In the genomic region with DNA sequence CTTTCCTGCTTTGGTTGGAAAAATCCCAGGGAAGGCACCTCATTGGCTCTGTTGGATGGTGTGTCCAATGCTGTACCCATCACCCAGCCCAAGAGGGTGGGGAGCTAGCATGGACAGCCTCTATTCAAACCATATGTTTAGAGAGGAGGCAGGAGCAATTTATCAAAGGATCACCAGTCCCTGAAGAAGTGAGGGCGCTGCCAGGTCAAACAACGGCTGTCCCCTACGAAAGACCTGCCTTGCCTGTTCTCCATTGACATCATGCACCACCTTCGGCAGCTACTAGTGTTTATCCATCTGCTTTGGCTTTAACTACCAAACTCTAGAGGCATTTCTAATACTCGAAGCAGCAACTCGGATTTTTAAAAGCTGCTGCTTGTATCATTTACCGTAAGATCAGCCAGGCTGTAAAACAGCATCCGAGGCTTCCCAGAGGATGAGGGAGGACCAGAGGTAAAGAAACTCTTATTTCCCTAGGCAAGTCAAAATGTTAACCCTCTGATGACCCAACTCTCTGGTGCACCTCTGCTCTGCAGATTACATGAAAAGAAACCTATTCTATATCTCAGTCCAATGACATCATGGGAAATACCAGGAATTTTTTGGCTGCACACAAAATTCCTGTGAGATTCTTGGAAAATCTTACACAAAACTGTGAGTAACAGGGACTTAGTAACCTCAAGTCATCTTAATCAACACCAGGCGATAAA, we compare ENCODE assay signal across 1 cellular context.
TF ChIP-seq lines count a peak whose summit lies in the region.

No MANE protein-coding gene starts in this region.

TF ChIP-seq in IMR-90, 13 proteins besides CTCF, POLR2A, EP300 and RAD21 (continued from another document):
- no peak for TF ChIP-seq SMC3 (IDR thresholded peaks at IDR 0.05; ENCODE audit: low read depth, low read length)
- TF ChIP-seq BHLHE40 (IDR thresholded peaks at IDR 0.05; ENCODE audit: low read depth, low read length) = no peak; the same call in 1 of the 2 replicates
- TF ChIP-seq, protein P1, sequence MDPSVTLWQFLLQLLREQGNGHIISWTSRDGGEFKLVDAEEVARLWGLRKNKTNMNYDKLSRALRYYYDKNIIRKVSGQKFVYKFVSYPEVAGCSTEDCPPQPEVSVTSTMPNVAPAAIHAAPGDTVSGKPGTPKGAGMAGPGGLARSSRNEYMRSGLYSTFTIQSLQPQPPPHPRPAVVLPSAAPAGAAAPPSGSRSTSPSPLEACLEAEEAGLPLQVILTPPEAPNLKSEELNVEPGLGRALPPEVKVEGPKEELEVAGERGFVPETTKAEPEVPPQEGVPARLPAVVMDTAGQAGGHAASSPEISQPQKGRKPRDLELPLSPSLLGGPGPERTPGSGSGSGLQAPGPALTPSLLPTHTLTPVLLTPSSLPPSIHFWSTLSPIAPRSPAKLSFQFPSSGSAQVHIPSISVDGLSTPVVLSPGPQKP (IDR thresholded peaks at IDR 0.05; ENCODE audit: borderline replicate concordance, low read depth, low read length) = no peak
- TF ChIP-seq MAFK (IDR thresholded peaks at IDR 0.05; ENCODE audit: low read depth, low read length) = 0 out of 2 replicates have a peak, but pooled peaks have one; percentile 15
- TF ChIP-seq FOS (IDR thresholded peaks at IDR 0.05; ENCODE audit: low read depth, low read length) = no peak
- no peak for TF ChIP-seq RCOR1 (IDR thresholded peaks at IDR 0.05; ENCODE audit: insufficient replicate concordance, low read length)
- TF ChIP-seq, protein P2, sequence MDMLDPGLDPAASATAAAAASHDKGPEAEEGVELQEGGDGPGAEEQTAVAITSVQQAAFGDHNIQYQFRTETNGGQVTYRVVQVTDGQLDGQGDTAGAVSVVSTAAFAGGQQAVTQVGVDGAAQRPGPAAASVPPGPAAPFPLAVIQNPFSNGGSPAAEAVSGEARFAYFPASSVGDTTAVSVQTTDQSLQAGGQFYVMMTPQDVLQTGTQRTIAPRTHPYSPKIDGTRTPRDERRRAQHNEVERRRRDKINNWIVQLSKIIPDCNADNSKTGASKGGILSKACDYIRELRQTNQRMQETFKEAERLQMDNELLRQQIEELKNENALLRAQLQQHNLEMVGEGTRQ (IDR thresholded peaks at IDR 0.05; ENCODE audit: low read depth, low read length) = no peak
- no peak for TF ChIP-seq RFX5 (IDR thresholded peaks at IDR 0.05; ENCODE audit: low read depth, low read length)
- no peak for TF ChIP-seq MAZ (IDR thresholded peaks at IDR 0.05; ENCODE audit: borderline replicate concordance, low read depth, low read length)
